Comparison of ENCODE assay signal across 9 cellular contexts in genomic region chr20:62132421-62132820, GRCh38. TPM values are rescaled to one million over a fixed set of nuclear protein-coding genes. Genes with fewer than 3 reads are reported as not detected.
DNase-seq lines count a peak whose midpoint lies in the region; ATAC-seq and TF ChIP-seq lines count a peak whose summit lies in the region.
"Had no signal": no experiment of that assay in that cellular context is flagged by ENCODE, and none has a peak within 500 bp of the region (broad histone marks: within the 10 kb centered on the region; RNA-seq: fewer than 3 reads in every experiment).

No MANE protein-coding gene starts in this region.

- H3K36me3 Mint-ChIP-seq in CD14-positive monocyte (peaks cover 84 to 97% of the 10 kb centered on the region in 2 donors), natural killer cell (peaks cover 21% of the 10 kb centered on the region)

- intact Hi-C loops in CD14-positive monocyte (cut with micrococcal nuclease) (no loop called here), dorsolateral prefrontal cortex (cut with DNase I) (no loop called here), natural killer cell (cut with micrococcal nuclease) (no loop called here)

- H3K27me3 Mint-ChIP-seq in CD14-positive monocyte (ENCODE audit: low read depth in 3 of 3) = no peaks in the 10 kb centered on the region
- no peaks in the 10 kb centered on the region for H3K27me3 Mint-ChIP-seq in natural killer cell (ENCODE audit: low read depth in 2 of 2)

- H3K4me1 ChIP-seq in Karpas-422 (ENCODE audit: low read length) = peaks cover 27% of the 10 kb centered on the region

- DNase-seq in CD14-positive monocyte (ENCODE audit: low spot score) (no peak), MV-4-11 (lab: John Stamatoyannopoulos, UW) (peak; percentile 62), dorsolateral prefrontal cortex (no peak), natural killer cell (no peak), DMS153 (lab: John Stamatoyannopoulos, UW) (no peak), Karpas-422 (no peak)
- DNase-seq in central memory CD4-positive, alpha-beta T cell = no peak
- DNase-seq: NCI-H345 had no signal

- no peaks in the 10 kb centered on the region for H3K79me2 ChIP-seq in Karpas-422 (ENCODE audit: low read length)

- no peak overlapping the region for H3K4me2 ChIP-seq in Karpas-422 (ENCODE audit: low read depth, low read length, poor library complexity, severe bottlenecking)

- H3K4me3 Mint-ChIP-seq in CD14-positive monocyte (peak overlapping the region; percentile 63 to 83), natural killer cell (peak overlapping the region; percentile 63)

- TF ChIP-seq CTCF in CD14-positive monocyte (IDR thresholded peaks at IDR 0.05) (no peak), dorsolateral prefrontal cortex (IDR thresholded peaks at IDR 0.05 in 54 of 56, conservative IDR thresholded peaks at IDR 0.05 in 2 of 56; ENCODE audit: low read depth in 1 of 56, partially characterized antibody in 56 of 56) (no peak), natural killer cell (IDR thresholded peaks at IDR 0.05) (no peak)

- peaks cover 49% of the 10 kb centered on the region for H3K36me3 ChIP-seq in Karpas-422 (ENCODE audit: insufficient read depth, low read length)

- H3K27ac Mint-ChIP-seq in CD14-positive monocyte (peak overlapping the region; percentile 78 to 96 (median 93)), natural killer cell (peak overlapping the region; percentile 74 to 84)

- no peak for ATAC-seq in natural killer cell
- no peak for ATAC-seq in GM18519 (IDR thresholded peaks at IDR 0.05; ENCODE audit: low FRiP score, unreplicated experiment)

- H3K4me1 Mint-ChIP-seq in CD14-positive monocyte = peaks cover 61% of the 10 kb centered on the region
- peaks cover 33 to 37% of the 10 kb centered on the region in 2 donors for H3K4me1 Mint-ChIP-seq in natural killer cell

- no peaks in the 10 kb centered on the region for H3K27me3 ChIP-seq in dorsolateral prefrontal cortex
- no peaks in the 10 kb centered on the region for H3K27me3 ChIP-seq in Karpas-422 (ENCODE audit: low read length)

- H3K27ac ChIP-seq in dorsolateral prefrontal cortex = peak overlapping the region in 47 of 59 donors; percentile 12 to 81 (median 53)
- no peak overlapping the region for H3K27ac ChIP-seq in Karpas-422 (ENCODE audit: low read length)

- 0 out of 2 replicates have a peak, but pooled peaks cover 11% of the 10 kb centered on the region for H4K20me1 ChIP-seq in Karpas-422 (ENCODE audit: insufficient read depth, low read depth, low read length)

- H3K9me3 Mint-ChIP-seq in CD14-positive monocyte = no peaks in the 10 kb centered on the region
- no peaks in the 10 kb centered on the region for H3K9me3 Mint-ChIP-seq in natural killer cell

- no peak overlapping the region for H2AFZ ChIP-seq in Karpas-422 (ENCODE audit: low read length)

- H3K9ac ChIP-seq in Karpas-422 (ENCODE audit: low read length) = no peak overlapping the region

- H3K9me2 ChIP-seq in Karpas-422 (replicated peaks; ENCODE audit: insufficient read depth, low read length) = no peaks in the 10 kb centered on the region

- H3K4me3 ChIP-seq in dorsolateral prefrontal cortex = peak overlapping the region in 3 of 59 donors; percentile 10 to 23 (median 10)
- no peak overlapping the region for H3K4me3 ChIP-seq in Karpas-422 (ENCODE audit: low read length)

- no peaks in the 10 kb centered on the region for H3K9me3 ChIP-seq in Karpas-422 (ENCODE audit: low read length)

RNA-seq across cellular contexts. Expression of gene LSM14B, which starts 10.1 kb away (rescaled TPM):
- 1 to 10 TPM; 1.0 to 1.4 TPM for polyA plus RNA-seq in CD14-positive monocyte
- 10 to 100 TPM; 50.8 to 92.9 (median 73.1) TPM for total RNA-seq in dorsolateral prefrontal cortex
- 10 to 100 TPM; 41.1 to 56.2 (median 47.3) TPM for total RNA-seq in natural killer cell
- 16.1 and 32.3 TPM in 2 replicates for total RNA-seq in Karpas-422 (2014; rRNA removed; shearing (Covaris generic); ENCODE audit: low replicate concordance)

RNA-seq across cellular contexts. Expression of gene PSMA7, which starts 10.8 kb away (rescaled TPM):
- 100 to 1,000 TPM; 527 to 668 TPM for polyA plus RNA-seq in CD14-positive monocyte
- total RNA-seq in dorsolateral prefrontal cortex = 100 to 1,000 TPM in 114 of 120 experiments, 10 to 100 TPM in 6; 92.8 to 154 (median 124) TPM
- total RNA-seq in natural killer cell = 100 to 1,000 TPM; 154 to 177 (median 168) TPM
- total RNA-seq in Karpas-422 (2014; rRNA removed; shearing (Covaris generic); ENCODE audit: low replicate concordance) = 181 and 259 TPM in 2 replicates

RNA-seq across cellular contexts. Expression of gene SS18L1, which starts 11.1 kb away (rescaled TPM):
- polyA plus RNA-seq in CD14-positive monocyte = 1 to 10 TPM in 1 of 2 donors, under 1 TPM in 1; 0.75 to 1.1 TPM
- total RNA-seq in dorsolateral prefrontal cortex (10 to 100 TPM; 23.7 to 55.2 (median 35.7) TPM), natural killer cell (10 to 100 TPM; 19.1 to 26.0 (median 23.7) TPM)
- 12.3 and 13.1 TPM in 2 replicates for total RNA-seq in Karpas-422 (2014; rRNA removed; shearing (Covaris generic); ENCODE audit: low replicate concordance)

RNA-seq across cellular contexts. Expression of gene MTG2, which starts 50.4 kb away (rescaled TPM):
- 10 to 100 TPM; 10.8 to 14.9 TPM for polyA plus RNA-seq in CD14-positive monocyte
- total RNA-seq in dorsolateral prefrontal cortex (10 to 100 TPM; 29.6 to 57.5 (median 39.1) TPM), natural killer cell (10 to 100 TPM; 16.8 to 25.8 (median 25.3) TPM)
- total RNA-seq in Karpas-422 (2014; rRNA removed; shearing (Covaris generic); ENCODE audit: low replicate concordance) = 20.2 and 31.5 TPM in 2 replicates
